In genomic region chr19:56976995-56977906, GRCh38 we compare ENCODE assay signal across 1 cellular context.
TF ChIP-seq lines count a peak whose summit lies in the region.

No MANE protein-coding gene starts in this region.

TF ChIP-seq in HepG2, 621 proteins besides CTCF, POLR2A, EP300 and RAD21 (continued from another document and continues in another):
- TF ChIP-seq ZNF512 (CRISPR knock-in tag; IDR thresholded peaks at IDR 0.05) (no peak), SMYD3 (CRISPR knock-in tag; IDR thresholded peaks at IDR 0.05) (no peak), MIER3 (CRISPR knock-in tag; IDR thresholded peaks at IDR 0.05; ENCODE audit: borderline replicate concordance) (0 out of 2 replicates have a peak, but pooled peaks have one; percentile 9), KAT7 (CRISPR knock-in tag; IDR thresholded peaks at IDR 0.05; ENCODE audit: borderline replicate concordance) (no peak), SIN3B (IDR thresholded peaks at IDR 0.05; ENCODE audit: low read length) (no peak), KDM3A (CRISPR knock-in tag; IDR thresholded peaks at IDR 0.05; ENCODE audit: low read depth) (0 out of 2 replicates have a peak, but pooled peaks have one; percentile 22), ZNF703 (CRISPR knock-in tag; IDR thresholded peaks at IDR 0.05; ENCODE audit: borderline replicate concordance) (0 out of 2 replicates have a peak, but pooled peaks have one; percentile 15), ZNF737 (CRISPR knock-in tag; IDR thresholded peaks at IDR 0.05; ENCODE audit: borderline replicate concordance) (no peak), ATF5 (CRISPR knock-in tag; IDR thresholded peaks at IDR 0.05; ENCODE audit: low read depth) (no peak), HOXA7 (CRISPR knock-in tag; IDR thresholded peaks at IDR 0.05) (no peak), FOSL2 (CRISPR knock-in tag; IDR thresholded peaks at IDR 0.05) (peak; percentile 38; the same call in 1 of the 2 replicates), ZNF709 (CRISPR knock-in tag; IDR thresholded peaks at IDR 0.05) (no peak), ZBTB26 (CRISPR knock-in tag; IDR thresholded peaks at IDR 0.05; ENCODE audit: borderline replicate concordance) (no peak), PAF1 (CRISPR knock-in tag; IDR thresholded peaks at IDR 0.05) (no peak), ZBTB20 (CRISPR knock-in tag; IDR thresholded peaks at IDR 0.05; ENCODE audit: borderline replicate concordance, low read depth) (0 out of 2 replicates have a peak, but pooled peaks have one; percentile 21), GZF1 (CRISPR knock-in tag; IDR thresholded peaks at IDR 0.05) (no peak), KDM5A (IDR thresholded peaks at IDR 0.05; ENCODE audit: borderline replicate concordance, low read length) (no peak), ZC3H13 (CRISPR knock-in tag; IDR thresholded peaks at IDR 0.05) (no peak), ZMYM3 (CRISPR knock-in tag; IDR thresholded peaks at IDR 0.05) (peak; percentile 65), ZNF256 (CRISPR knock-in tag; conservative IDR thresholded peaks at IDR 0.05) (no peak), ZNF567 (CRISPR knock-in tag; IDR thresholded peaks at IDR 0.05; ENCODE audit: borderline replicate concordance) (no peak), REXO4 (CRISPR knock-in tag; IDR thresholded peaks at IDR 0.05; ENCODE audit: borderline replicate concordance) (no peak), SCMH1 (CRISPR knock-in tag; IDR thresholded peaks at IDR 0.05; ENCODE audit: borderline replicate concordance) (no peak), MLXIP (CRISPR knock-in tag; IDR thresholded peaks at IDR 0.05; ENCODE audit: borderline replicate concordance) (no peak), POLR2AphosphoS5 (IDR thresholded peaks at IDR 0.05; ENCODE audit: low read depth, low read length) (peak; percentile 28), ZNF282 (IDR thresholded peaks at IDR 0.05; ENCODE audit: partially characterized antibody) (no peak), ZNF556 (CRISPR knock-in tag; IDR thresholded peaks at IDR 0.05; ENCODE audit: borderline replicate concordance) (no peak), ZNF276 (CRISPR knock-in tag; IDR thresholded peaks at IDR 0.05; ENCODE audit: low read depth) (no peak), HDAC6 (IDR thresholded peaks at IDR 0.05; ENCODE audit: low read depth, low read length) (no peak), CSRNP2 (CRISPR knock-in tag; conservative IDR thresholded peaks at IDR 0.05; ENCODE audit: low read depth) (no peak), TARDBP (CRISPR knock-in tag; IDR thresholded peaks at IDR 0.05) (no peak), ZBTB37 (CRISPR knock-in tag; IDR thresholded peaks at IDR 0.05) (0 out of 2 replicates have a peak, but pooled peaks have one; percentile 51), ZNF20 (CRISPR knock-in tag; IDR thresholded peaks at IDR 0.05) (no peak), MEIS2 (CRISPR knock-in tag; IDR thresholded peaks at IDR 0.05) (no peak)
- TF ChIP-seq, protein P1, sequence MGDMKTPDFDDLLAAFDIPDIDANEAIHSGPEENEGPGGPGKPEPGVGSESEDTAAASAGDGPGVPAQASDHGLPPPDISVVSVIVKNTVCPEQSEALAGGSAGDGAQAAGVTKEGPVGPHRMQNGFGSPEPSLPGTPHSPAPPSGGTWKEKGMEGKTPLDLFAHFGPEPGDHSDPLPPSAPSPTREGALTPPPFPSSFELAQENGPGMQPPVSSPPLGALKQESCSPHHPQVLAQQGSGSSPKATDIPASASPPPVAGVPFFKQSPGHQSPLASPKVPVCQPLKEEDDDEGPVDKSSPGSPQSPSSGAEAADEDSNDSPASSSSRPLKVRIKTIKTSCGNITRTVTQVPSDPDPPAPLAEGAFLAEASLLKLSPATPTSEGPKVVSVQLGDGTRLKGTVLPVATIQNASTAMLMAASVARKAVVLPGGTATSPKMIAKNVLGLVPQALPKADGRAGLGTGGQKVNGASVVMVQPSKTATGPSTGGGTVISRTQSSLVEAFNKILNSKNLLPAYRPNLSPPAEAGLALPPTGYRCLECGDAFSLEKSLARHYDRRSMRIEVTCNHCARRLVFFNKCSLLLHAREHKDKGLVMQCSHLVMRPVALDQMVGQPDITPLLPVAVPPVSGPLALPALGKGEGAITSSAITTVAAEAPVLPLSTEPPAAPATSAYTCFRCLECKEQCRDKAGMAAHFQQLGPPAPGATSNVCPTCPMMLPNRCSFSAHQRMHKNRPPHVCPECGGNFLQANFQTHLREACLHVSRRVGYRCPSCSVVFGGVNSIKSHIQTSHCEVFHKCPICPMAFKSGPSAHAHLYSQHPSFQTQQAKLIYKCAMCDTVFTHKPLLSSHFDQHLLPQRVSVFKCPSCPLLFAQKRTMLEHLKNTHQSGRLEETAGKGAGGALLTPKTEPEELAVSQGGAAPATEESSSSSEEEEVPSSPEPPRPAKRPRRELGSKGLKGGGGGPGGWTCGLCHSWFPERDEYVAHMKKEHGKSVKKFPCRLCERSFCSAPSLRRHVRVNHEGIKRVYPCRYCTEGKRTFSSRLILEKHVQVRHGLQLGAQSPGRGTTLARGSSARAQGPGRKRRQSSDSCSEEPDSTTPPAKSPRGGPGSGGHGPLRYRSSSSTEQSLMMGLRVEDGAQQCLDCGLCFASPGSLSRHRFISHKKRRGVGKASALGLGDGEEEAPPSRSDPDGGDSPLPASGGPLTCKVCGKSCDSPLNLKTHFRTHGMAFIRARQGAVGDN (CRISPR knock-in tag; IDR thresholded peaks at IDR 0.05): peak; percentile 44; the same call in 1 of the 2 replicates
- TF ChIP-seq, protein P2, sequence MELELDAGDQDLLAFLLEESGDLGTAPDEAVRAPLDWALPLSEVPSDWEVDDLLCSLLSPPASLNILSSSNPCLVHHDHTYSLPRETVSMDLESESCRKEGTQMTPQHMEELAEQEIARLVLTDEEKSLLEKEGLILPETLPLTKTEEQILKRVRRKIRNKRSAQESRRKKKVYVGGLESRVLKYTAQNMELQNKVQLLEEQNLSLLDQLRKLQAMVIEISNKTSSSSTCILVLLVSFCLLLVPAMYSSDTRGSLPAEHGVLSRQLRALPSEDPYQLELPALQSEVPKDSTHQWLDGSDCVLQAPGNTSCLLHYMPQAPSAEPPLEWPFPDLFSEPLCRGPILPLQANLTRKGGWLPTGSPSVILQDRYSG (CRISPR knock-in tag; IDR thresholded peaks at IDR 0.05): no peak
- TF ChIP-seq, protein P3, sequence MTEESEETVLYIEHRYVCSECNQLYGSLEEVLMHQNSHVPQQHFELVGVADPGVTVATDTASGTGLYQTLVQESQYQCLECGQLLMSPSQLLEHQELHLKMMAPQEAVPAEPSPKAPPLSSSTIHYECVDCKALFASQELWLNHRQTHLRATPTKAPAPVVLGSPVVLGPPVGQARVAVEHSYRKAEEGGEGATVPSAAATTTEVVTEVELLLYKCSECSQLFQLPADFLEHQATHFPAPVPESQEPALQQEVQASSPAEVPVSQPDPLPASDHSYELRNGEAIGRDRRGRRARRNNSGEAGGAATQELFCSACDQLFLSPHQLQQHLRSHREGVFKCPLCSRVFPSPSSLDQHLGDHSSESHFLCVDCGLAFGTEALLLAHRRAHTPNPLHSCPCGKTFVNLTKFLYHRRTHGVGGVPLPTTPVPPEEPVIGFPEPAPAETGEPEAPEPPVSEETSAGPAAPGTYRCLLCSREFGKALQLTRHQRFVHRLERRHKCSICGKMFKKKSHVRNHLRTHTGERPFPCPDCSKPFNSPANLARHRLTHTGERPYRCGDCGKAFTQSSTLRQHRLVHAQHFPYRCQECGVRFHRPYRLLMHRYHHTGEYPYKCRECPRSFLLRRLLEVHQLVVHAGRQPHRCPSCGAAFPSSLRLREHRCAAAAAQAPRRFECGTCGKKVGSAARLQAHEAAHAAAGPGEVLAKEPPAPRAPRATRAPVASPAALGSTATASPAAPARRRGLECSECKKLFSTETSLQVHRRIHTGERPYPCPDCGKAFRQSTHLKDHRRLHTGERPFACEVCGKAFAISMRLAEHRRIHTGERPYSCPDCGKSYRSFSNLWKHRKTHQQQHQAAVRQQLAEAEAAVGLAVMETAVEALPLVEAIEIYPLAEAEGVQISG (CRISPR knock-in tag; IDR thresholded peaks at IDR 0.05): no peak
- TF ChIP-seq, protein P4, sequence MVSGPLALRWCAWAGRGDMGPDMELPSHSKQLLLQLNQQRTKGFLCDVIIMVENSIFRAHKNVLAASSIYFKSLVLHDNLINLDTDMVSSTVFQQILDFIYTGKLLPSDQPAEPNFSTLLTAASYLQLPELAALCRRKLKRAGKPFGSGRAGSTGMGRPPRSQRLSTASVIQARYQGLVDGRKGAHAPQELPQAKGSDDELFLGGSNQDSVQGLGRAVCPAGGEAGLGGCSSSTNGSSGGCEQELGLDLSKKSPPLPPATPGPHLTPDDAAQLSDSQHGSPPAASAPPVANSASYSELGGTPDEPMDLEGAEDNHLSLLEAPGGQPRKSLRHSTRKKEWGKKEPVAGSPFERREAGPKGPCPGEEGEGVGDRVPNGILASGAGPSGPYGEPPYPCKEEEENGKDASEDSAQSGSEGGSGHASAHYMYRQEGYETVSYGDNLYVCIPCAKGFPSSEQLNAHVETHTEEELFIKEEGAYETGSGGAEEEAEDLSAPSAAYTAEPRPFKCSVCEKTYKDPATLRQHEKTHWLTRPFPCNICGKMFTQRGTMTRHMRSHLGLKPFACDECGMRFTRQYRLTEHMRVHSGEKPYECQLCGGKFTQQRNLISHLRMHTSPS (CRISPR knock-in tag; IDR thresholded peaks at IDR 0.05; ENCODE audit: low read depth): no peak
